Comparison of ENCODE assay signal across 19 cellular contexts in genomic region chr1:219794085-219794743, GRCh38.
DNase-seq lines count a peak whose midpoint lies in the region; ATAC-seq and TF ChIP-seq lines count a peak whose summit lies in the region.
"Had no signal": no experiment of that assay in that cellular context is flagged by ENCODE, and none has a peak within 500 bp of the region (broad histone marks: within the 10 kb centered on the region; RNA-seq: fewer than 3 reads in every experiment).

No MANE protein-coding gene starts in this region.

- peak overlapping the region; percentile 21 for H2AFZ ChIP-seq in IMR-90 (replicated peaks; ENCODE audit: low read length, poor library complexity)
- H2AFZ ChIP-seq: parathyroid adenoma had no signal

- TF ChIP-seq EP300 in tibial nerve (IDR thresholded peaks at IDR 0.05) = no peak

- peak; percentile 48 for ATAC-seq in GM19035 (IDR thresholded peaks at IDR 0.05; ENCODE audit: unreplicated experiment)
- peak; percentile 71 for ATAC-seq in HG02642 (IDR thresholded peaks at IDR 0.05; ENCODE audit: poor library complexity, unreplicated experiment)
- ATAC-seq in IMR-90 (ENCODE audit: low read depth) = no peak
- ATAC-seq: T-cell had no signal

- H3K79me1 ChIP-seq in IMR-90 (ENCODE audit: low read depth in 1 of 2, low read length in 2 of 2) = no peaks in the 10 kb centered on the region

- TF ChIP-seq RAD21 in IMR-90 (IDR thresholded peaks at IDR 0.05; ENCODE audit: low read length) = no peak

- no peak overlapping the region for H3K18ac ChIP-seq in IMR-90 (ENCODE audit: low read depth, low read length)

- H2BK5ac ChIP-seq in IMR-90 (ENCODE audit: low read depth, low read length, poor library complexity, severe bottlenecking) = no peak overlapping the region

- H3K4me2 ChIP-seq in BLaER1 treated with 17β-estradiol and CSF1 and Interleukin-3, amounts not matched to agents 10 nM and 100 nM = peak overlapping the region; percentile 19 to 85 (median 38)
- H3K4me2 ChIP-seq in IMR-90 (ENCODE audit: low read depth, low read length) = no peak overlapping the region

- no peaks in the 10 kb centered on the region for H3K27me3 ChIP-seq in BLaER1 treated with 17β-estradiol and CSF1 and Interleukin-3, amounts not matched to agents 10 nM and 100 nM
- no peaks in the 10 kb centered on the region for H3K27me3 ChIP-seq in IMR-90 (ENCODE audit: control insufficient read depth, insufficient read depth, low read length)
- no peaks in the 10 kb centered on the region for H3K27me3 ChIP-seq in tibial nerve

- DNase-seq in IMR-90 (no peak), tibial nerve (ENCODE audit: low spot score in 2 of 2) (no peak), NOMO-1 treated with dmso at 0.1 percent for 144 hours (lab: John Stamatoyannopoulos, UW; ENCODE audit: unreplicated experiment) (no peak), NCI-H2081 treated with DMSO at 0.1 percent for 48 hours (lab: John Stamatoyannopoulos, UW) (no peak), erythroblast (lab: John Stamatoyannopoulos, UW) (no peak)
- DNase-seq: ACHN; activated CD4-positive, alpha-beta T cell treated with anti-CD3 and anti-CD28 coated beads, Interleukin-2, amount 10 ng/mL, durations not matched to agents 7 days and 5 days; activated T-cell treated with anti-CD3 and anti-CD28 coated beads, Interleukin-2, amount 50 U/mL, for 72 hours; anterior cingulate cortex; DMS53; mesendoderm; MM.1S; NCI-H2227 treated with DMSO at 0.1 percent for 48 hours; T-cell had no signal

- H3K9ac ChIP-seq in BLaER1 treated with 17β-estradiol and CSF1 and Interleukin-3, amounts not matched to agents 10 nM and 100 nM = no peak overlapping the region; a peak in 1 of 22 replicates
- H3K9ac ChIP-seq in IMR-90 (ENCODE audit: low read depth, low read length) = no peak overlapping the region
- H3K9ac ChIP-seq: parathyroid adenoma had no signal

- intact Hi-C loops in IMR-90 (cut with micrococcal nuclease) = no loop called here

- BruUV-seq in IMR-90 (replicated peaks; lab: Mats Ljungman, UMichigan) = no TSS peak

- dilution Hi-C loops in IMR-90 (cut with HindIII; ENCODE audit: low sequenced_read_pairs, unreplicated experiment) = no loop called here

- no peaks in the 10 kb centered on the region; the same call in 1 of the 2 replicates for H3K9me1 ChIP-seq in IMR-90 (ENCODE audit: insufficient read depth, low read length)

- H4K5ac ChIP-seq in IMR-90 (ENCODE audit: low read depth, low read length) = no peak overlapping the region

- H2BK120ac ChIP-seq in IMR-90 (ENCODE audit: low read depth, low read length) = no peak overlapping the region

- WGBS in IMR-90 (ENCODE audit: extremely low coverage in 2 of 2, insufficient read length in 1 of 2), 2 experiments = no CpG with 5 or more reads among the region's 8 CpGs
- WGBS in tibial nerve, 2 donors = 79 to 88% methylated on average over 8 of the region's 8 CpGs

- H4K8ac ChIP-seq in IMR-90 (ENCODE audit: low read depth in 2 of 2, low read length in 2 of 2) = no peak overlapping the region

- H2AK5ac ChIP-seq in IMR-90 (ENCODE audit: low read depth, low read length) = no peak overlapping the region

- CTCF ChIA-PET in IMR-90 (lab: Yijun Ruan, JAX) = no interaction called here

- H3K36me3 ChIP-seq in BLaER1 treated with 17β-estradiol and CSF1 and Interleukin-3, amounts not matched to agents 10 nM and 100 nM = no peaks in the 10 kb centered on the region
- H3K36me3 ChIP-seq in IMR-90 (ENCODE audit: control insufficient read depth, insufficient read depth, low read length) (no peaks in the 10 kb centered on the region), tibial nerve (no peaks in the 10 kb centered on the region)

- H3K23ac ChIP-seq in IMR-90 (ENCODE audit: low read depth, low read length) = no peak overlapping the region

- H2AK9ac ChIP-seq in IMR-90 (replicated peaks; ENCODE audit: low read depth, low read length, poor library complexity) = no peak overlapping the region

- no peak for TF ChIP-seq CTCF in IMR-90 (conservative IDR thresholded peaks at IDR 0.05; ENCODE audit: low read depth, low read length)
- TF ChIP-seq CTCF in tibial nerve (IDR thresholded peaks at IDR 0.05) = no peak

- no peak overlapping the region for H3K14ac ChIP-seq in IMR-90 (replicated peaks; ENCODE audit: low read depth, low read length)

- no peak overlapping the region for H3K4ac ChIP-seq in IMR-90 (ENCODE audit: low read depth, low read length)

- H3K27ac ChIP-seq in BLaER1 treated with 17β-estradiol and CSF1 and Interleukin-3, amounts not matched to agents 10 nM and 100 nM = peak overlapping the region in 2 of 11 experiments; percentile 42 to 44; a peak in 3 of 22 replicates
- H3K27ac ChIP-seq in IMR-90 (ENCODE audit: insufficient read depth, low read length) (no peak overlapping the region), tibial nerve (no peak overlapping the region)
- H3K27ac ChIP-seq: HL-60, parathyroid adenoma had no signal

- no peak overlapping the region for H2BK15ac ChIP-seq in IMR-90 (ENCODE audit: low read depth, low read length)

- H4K20me1 ChIP-seq in BLaER1 treated with 17β-estradiol and CSF1 and Interleukin-3, amounts not matched to agents 10 nM and 100 nM = no peaks in the 10 kb centered on the region
- no peaks in the 10 kb centered on the region for H4K20me1 ChIP-seq in IMR-90 (ENCODE audit: insufficient read depth, low read length)

- H4K91ac ChIP-seq in IMR-90 (ENCODE audit: insufficient read depth, low read depth, low read length) = no peak overlapping the region

- no peak overlapping the region for H3K4me3 ChIP-seq in BLaER1 treated with 17β-estradiol and CSF1 and Interleukin-3, amounts not matched to agents 10 nM and 100 nM
- no peak overlapping the region for H3K4me3 ChIP-seq in IMR-90 (ENCODE audit: insufficient read depth, low read depth, low read length)
- no peak overlapping the region for H3K4me3 ChIP-seq in tibial nerve

- POLR2A ChIA-PET in IMR-90 (lab: Charles Lee; ENCODE audit: unreplicated experiment) = no interaction called here

- no peaks in the 10 kb centered on the region for H3K9me3 ChIP-seq in BLaER1 treated with 17β-estradiol and CSF1 and Interleukin-3, amounts not matched to agents 10 nM and 100 nM (replicated peaks in 1 of 11)
- H3K9me3 ChIP-seq in IMR-90 (ENCODE audit: control insufficient read depth, insufficient read depth, low read length) = no peaks in the 10 kb centered on the region
- H3K9me3 ChIP-seq in tibial nerve = no peaks in the 10 kb centered on the region

- H3K56ac ChIP-seq in IMR-90 (ENCODE audit: extremely low read depth, insufficient read depth, low read length) = no peak overlapping the region

- in situ Hi-C loops in IMR-90 (cut with MboI; ENCODE audit: low sequenced_read_pairs) = no loop called here

- peaks cover 5 to 61% (median 8%) of the 10 kb centered on the region in 10 experiments; a peak in 18 of 20 replicates for H3K4me1 ChIP-seq in BLaER1 treated with 17β-estradiol and CSF1 and Interleukin-3, amounts not matched to agents 10 nM and 100 nM
- peaks cover 4% of the 10 kb centered on the region; the same call in 1 of the 2 replicates for H3K4me1 ChIP-seq in IMR-90 (ENCODE audit: control insufficient read depth, insufficient read depth, low read length)
- H3K4me1 ChIP-seq in tibial nerve = peaks cover 0 to 11% (median 0%) of the 10 kb centered on the region in 4 donors
- H3K4me1 ChIP-seq: parathyroid adenoma had no signal

- no peak overlapping the region for H2BK20ac ChIP-seq in IMR-90 (ENCODE audit: low read depth, low read length)

- TF ChIP-seq POLR2A in IMR-90 (IDR thresholded peaks at IDR 0.05; ENCODE audit: low read depth, low read length) = no peak
- TF ChIP-seq POLR2A in tibial nerve (IDR thresholded peaks at IDR 0.05) = no peak
- TF ChIP-seq POLR2A in erythroblast (IDR thresholded peaks at IDR 0.05; ENCODE audit: low read length) = no peak

TF ChIP-seq in IMR-90, 13 proteins besides CTCF, POLR2A, EP300 and RAD21:
- TF ChIP-seq NFE2L2 (IDR thresholded peaks at IDR 0.05; ENCODE audit: low read depth, low read length) = no peak
